ENCODE assay signal across 1 cellular context in genomic region chr10:114320249-114321116, GRCh38.
A peak's percentile ranks its signal among the peaks of the same experiment; 100 is the strongest.
TF ChIP-seq lines count a peak whose summit lies in the region.

No MANE protein-coding gene starts in this region.

TF ChIP-seq in A549, 52 proteins besides CTCF, POLR2A, EP300 and RAD21 (continued from another document):
- TF ChIP-seq PBX3 (IDR thresholded peaks at IDR 0.05) (no peak), SMC3 (IDR thresholded peaks at IDR 0.05) (0 out of 3 replicates have a peak, but pooled peaks have one; percentile 11), E2F6 (IDR thresholded peaks at IDR 0.05; ENCODE audit: borderline replicate concordance, low read depth) (no peak), SREBF2 (IDR thresholded peaks at IDR 0.05) (no peak), ZSCAN20 (CRISPR knock-in tag; IDR thresholded peaks at IDR 0.05) (no peak), GATA3 (IDR thresholded peaks at IDR 0.05; ENCODE audit: borderline replicate concordance) (peak; percentile 58; the same call in 1 of the 2 replicates)
